ENCODE assay signal across 8 cellular contexts in genomic region chr11:695332-695605, GRCh38. TPM values are rescaled to one million over a fixed set of nuclear protein-coding genes. Genes with fewer than 3 reads are reported as not detected.
DNase-seq lines count a peak whose midpoint lies in the region; ATAC-seq, FAIRE-seq and TF ChIP-seq lines count a peak whose summit lies in the region.

No MANE protein-coding gene starts in this region.

- intact Hi-C loops in kidney (cut with DNase I): no loop called here

- H3K36me3 ChIP-seq in kidney (ENCODE audit: control insufficient read depth in 1 of 2, insufficient read depth in 2 of 2, low read length in 2 of 2): peaks cover 0 to 2% of the 10 kb centered on the region in 2 donors

- H3K27ac ChIP-seq in kidney (ENCODE audit: low read depth in 2 of 2, low read length in 2 of 2) (peak overlapping the region; percentile 99 to 100), substantia nigra (ENCODE audit: low read depth, low read length, poor library complexity, severe bottlenecking) (peak overlapping the region; percentile 98)

- no peak for TF ChIP-seq CTCF in kidney (IDR thresholded peaks at IDR 0.05; ENCODE audit: borderline replicate concordance, extremely low read depth, insufficient read depth)

- H3K9me3 Mint-ChIP-seq in T-helper 1 cell treated with Interleukin-12 subunit alpha and Interleukin-12 subunit beta and Interleukin-4 antibody, amounts not matched to agents 30 μg/mL and 1 μg/mL, for 36 hours: no peaks in the 10 kb centered on the region
- no peaks in the 10 kb centered on the region for H3K9me3 Mint-ChIP-seq in activated naive CD8-positive, alpha-beta T cell treated with anti-CD3 and anti-CD28 coated beads, Interleukin-2, amount 50 U/mL, for 24 hours

- peak overlapping the region; percentile 85 for H3K4me3 Mint-ChIP-seq in T-helper 1 cell treated with Interleukin-12 subunit alpha and Interleukin-12 subunit beta and Interleukin-4 antibody, amounts not matched to agents 30 μg/mL and 1 μg/mL, for 36 hours
- H3K4me3 Mint-ChIP-seq in activated naive CD8-positive, alpha-beta T cell treated with anti-CD3 and anti-CD28 coated beads, Interleukin-2, amount 50 U/mL, for 24 hours: peak overlapping the region; percentile 86

- peak overlapping the region; percentile 59 to 76 for H3K4me3 ChIP-seq in kidney (ENCODE audit: low read length in 2 of 2)

- FAIRE-seq in kidney (lab: Jason Lieb, UNC): no peak
- no peak for FAIRE-seq in frontal cortex (lab: Jason Lieb, UNC)

- H3K36me3 Mint-ChIP-seq in T-helper 1 cell treated with Interleukin-12 subunit alpha and Interleukin-12 subunit beta and Interleukin-4 antibody, amounts not matched to agents 30 μg/mL and 1 μg/mL, for 36 hours (ENCODE audit: low read depth): peaks cover 2% of the 10 kb centered on the region
- peaks cover 5% of the 10 kb centered on the region for H3K36me3 Mint-ChIP-seq in activated naive CD8-positive, alpha-beta T cell treated with anti-CD3 and anti-CD28 coated beads, Interleukin-2, amount 50 U/mL, for 24 hours (ENCODE audit: low read depth)

- H3K9ac ChIP-seq in kidney (ENCODE audit: low read length in 2 of 2): peak overlapping the region; percentile 50 to 91

- DNase-seq in T-helper 1 cell (no peak), kidney (no peak), substantia nigra (lab: John Stamatoyannopoulos, UW) (peak in 1 of 49 donors; percentile 100), frontal cortex (ENCODE audit: low spot score in 2 of 2) (no peak)
- DNase-seq in activated naive CD8-positive, alpha-beta T cell treated with anti-CD3 and anti-CD28 coated beads, Interleukin-2, amount 50 U/mL, for 24 hours: no peak

- H3K9me3 ChIP-seq in kidney (ENCODE audit: control insufficient read depth in 1 of 2, low read length in 2 of 2): no peaks in the 10 kb centered on the region

- ATAC-seq in activated naive CD8-positive, alpha-beta T cell treated with anti-CD3 and anti-CD28 coated beads, Interleukin-2, amount 50 U/mL, for 24 hours: no peak
- ATAC-seq in GM21529 (IDR thresholded peaks at IDR 0.05; ENCODE audit: unreplicated experiment) (no peak), HG02884 (IDR thresholded peaks at IDR 0.05; ENCODE audit: unreplicated experiment) (no peak)

- no peaks in the 10 kb centered on the region for H3K27me3 Mint-ChIP-seq in T-helper 1 cell treated with Interleukin-12 subunit alpha and Interleukin-12 subunit beta and Interleukin-4 antibody, amounts not matched to agents 30 μg/mL and 1 μg/mL, for 36 hours (ENCODE audit: low read depth)
- no peaks in the 10 kb centered on the region for H3K27me3 Mint-ChIP-seq in activated naive CD8-positive, alpha-beta T cell treated with anti-CD3 and anti-CD28 coated beads, Interleukin-2, amount 50 U/mL, for 24 hours

- peaks cover 6 to 17% of the 10 kb centered on the region in 2 donors for H3K4me1 ChIP-seq in kidney (ENCODE audit: control insufficient read depth in 1 of 2, insufficient read depth in 1 of 2, low read depth in 1 of 2, low read length in 2 of 2)

- H3K27ac Mint-ChIP-seq in T-helper 1 cell treated with Interleukin-12 subunit alpha and Interleukin-12 subunit beta and Interleukin-4 antibody, amounts not matched to agents 30 μg/mL and 1 μg/mL, for 36 hours: peak overlapping the region; percentile 94
- H3K27ac Mint-ChIP-seq in activated naive CD8-positive, alpha-beta T cell treated with anti-CD3 and anti-CD28 coated beads, Interleukin-2, amount 50 U/mL, for 24 hours: peak overlapping the region; percentile 92

- H3K4me1 Mint-ChIP-seq in T-helper 1 cell treated with Interleukin-12 subunit alpha and Interleukin-12 subunit beta and Interleukin-4 antibody, amounts not matched to agents 30 μg/mL and 1 μg/mL, for 36 hours (ENCODE audit: low read depth): peaks cover 42% of the 10 kb centered on the region
- peaks cover 53% of the 10 kb centered on the region for H3K4me1 Mint-ChIP-seq in activated naive CD8-positive, alpha-beta T cell treated with anti-CD3 and anti-CD28 coated beads, Interleukin-2, amount 50 U/mL, for 24 hours

RNA-seq across cellular contexts. Expression of gene DEAF1, which starts 0.2 kb away (rescaled TPM):
- total RNA-seq in kidney (54.5 TPM), frontal cortex (60.3 TPM)
- polyA plus RNA-seq in kidney (ENCODE audit: insufficient read depth, low read depth, low replicate concordance): 30.2 TPM

RNA-seq across cellular contexts. Expression of gene TMEM80, which starts 0.3 kb away (rescaled TPM):
- total RNA-seq in kidney (38.6 TPM), frontal cortex (11.8 TPM)
- 36.2 TPM for polyA plus RNA-seq in kidney (ENCODE audit: insufficient read depth, low read depth, low replicate concordance)

RNA-seq across cellular contexts. Expression of gene EPS8L2, which starts 10.8 kb away (rescaled TPM):
- total RNA-seq in kidney: 287 TPM
- 199 TPM for polyA plus RNA-seq in kidney (ENCODE audit: insufficient read depth, low read depth, low replicate concordance)
- 0.41 TPM for total RNA-seq in frontal cortex

RNA-seq across cellular contexts. Expression of gene TALDO1, which starts 52.0 kb away (rescaled TPM):
- total RNA-seq in kidney (175 TPM), frontal cortex (77.9 TPM)
- 312 TPM for polyA plus RNA-seq in kidney (ENCODE audit: insufficient read depth, low read depth, low replicate concordance)

RNA-seq across cellular contexts. Expression of gene DRD4, which starts 58.2 kb away (rescaled TPM):
- 1.1 TPM for total RNA-seq in kidney
- 0.47 TPM for polyA plus RNA-seq in kidney (ENCODE audit: insufficient read depth, low read depth, low replicate concordance)
- not detected for total RNA-seq in frontal cortex

Comparison
In these comparisons a context has a peak if more than half of its experiments do, and no peak if none do; other contexts are left out.
1. RNA of gene EPS8L2, which starts 10.8 kb away (total RNA-seq): 287 TPM in kidney (single experiment); 0.41 TPM in frontal cortex (single experiment); every median in the first group is over 100 times any median in the second.